In genomic region chr5:17156463-17156862, GRCh38 we compare ENCODE assay signal across 20 cellular contexts.
DNase-seq lines count a peak whose midpoint lies in the region; TF ChIP-seq lines count a peak whose summit lies in the region.
"Had no signal": no experiment of that assay in that cellular context is flagged by ENCODE, and none has a peak within 500 bp of the region (broad histone marks: within the 10 kb centered on the region; RNA-seq: fewer than 3 reads in every experiment).

No MANE protein-coding gene starts in this region.

- TF ChIP-seq CTCF in choroid plexus epithelial cell (conservative IDR thresholded peaks at IDR 0.05; ENCODE audit: low read depth, low read length) = no peak

- H3K23ac ChIP-seq in mesenchymal stem cell (ENCODE audit: low read length in 2 of 2) = no peak overlapping the region

- no peak overlapping the region for H2AK5ac ChIP-seq in mesenchymal stem cell (ENCODE audit: low read length, severe bottlenecking)

- no peaks in the 10 kb centered on the region for H3K36me3 ChIP-seq in GM23248 (ENCODE audit: low read depth)
- H3K36me3 ChIP-seq in mesenchymal stem cell (ENCODE audit: control insufficient read depth in 1 of 2, insufficient read depth in 2 of 2, low read depth in 1 of 2, low read length in 2 of 2) = peaks cover 0 to 4% of the 10 kb centered on the region in 2 experiments
- H3K36me3 ChIP-seq: gastrocnemius medialis, suprapubic skin, vagina had no signal

- H3K9me3 ChIP-seq in GM23248 (ENCODE audit: low read depth) = no peaks in the 10 kb centered on the region
- no peaks in the 10 kb centered on the region for H3K9me3 ChIP-seq in mesenchymal stem cell (ENCODE audit: control insufficient read depth, low read length)
- H3K9me3 ChIP-seq: gastrocnemius medialis, psoas muscle, suprapubic skin, vagina had no signal

- no peak overlapping the region for H3K4ac ChIP-seq in mesenchymal stem cell (ENCODE audit: low read depth in 1 of 2, low read length in 2 of 2)

- H3K4me1 ChIP-seq in GM23248 (ENCODE audit: insufficient read depth) (peaks cover 41% of the 10 kb centered on the region), mesenchymal stem cell (ENCODE audit: control insufficient read depth, insufficient read depth, low read depth, low read length) (peaks cover 16% of the 10 kb centered on the region)
- H3K4me1 ChIP-seq: gastrocnemius medialis, psoas muscle, suprapubic skin, vagina had no signal

- H3K9ac ChIP-seq in GM23248 (no peak overlapping the region; the same call in 1 of the 2 replicates), mesenchymal stem cell (ENCODE audit: low read length) (no peak overlapping the region)

- no peak overlapping the region for H3K18ac ChIP-seq in mesenchymal stem cell (ENCODE audit: low read depth in 1 of 2, low read length in 2 of 2)

- DNase-seq in GM23248 (peak; percentile 56), M059J (ENCODE audit: low read depth) (peak; percentile 78), choroid plexus epithelial cell (ENCODE audit: low read depth) (peak; percentile 55), mesenchymal stem cell (no peak), NCI-H2227 treated with DMSO at 0.1 percent for 48 hours (lab: John Stamatoyannopoulos, UW) (no peak), NCI-H2081 treated with DMSO at 0.1 percent for 48 hours (lab: John Stamatoyannopoulos, UW) (no peak)
- DNase-seq in effector CD4-positive, alpha-beta T cell = no peak
- DNase-seq: activated CD4-positive, alpha-beta memory T cell treated with anti-CD3 and anti-CD28 coated beads for 36 hours; activated gamma-delta T cell; CD4-positive, alpha-beta memory T cell; gastrocnemius medialis; Karpas-422; NCI-H1092 treated with DMSO at 0.1 percent for 48 hours; NCI-H1930; NCI-H510A treated with DMSO at 0.1 percent for 48 hours; psoas muscle; T1000 had no signal

- peaks cover 8% of the 10 kb centered on the region; the same call in 1 of the 2 replicates for H3K79me2 ChIP-seq in GM23248 (ENCODE audit: insufficient read depth)

- H3K27me3 ChIP-seq in GM23248 (replicated peaks; ENCODE audit: insufficient read depth) (no peaks in the 10 kb centered on the region), mesenchymal stem cell (ENCODE audit: control insufficient read depth in 1 of 2, insufficient read depth in 1 of 2, low read length in 2 of 2) (no peaks in the 10 kb centered on the region)
- H3K27me3 ChIP-seq: gastrocnemius medialis, suprapubic skin, vagina had no signal

- no peak overlapping the region for H4K8ac ChIP-seq in mesenchymal stem cell (ENCODE audit: low read length)

- 77 to 82% methylated on average over 4 of the region's 4 CpGs for WGBS in GM23248 (ENCODE audit: low coverage in 1 of 2, low lambda C conversion rate in 2 of 2, missing lambda C conversion rate in 2 of 2), 2 experiments
- WGBS in mesenchymal stem cell = 82% methylated on average over 4 of the region's 4 CpGs

- H3K4me3 ChIP-seq in GM23248 = no peak overlapping the region
- H3K4me3 ChIP-seq in choroid plexus epithelial cell (ENCODE audit: low read depth, low read length) = no peak overlapping the region
- H3K4me3 ChIP-seq in mesenchymal stem cell (ENCODE audit: insufficient read depth in 1 of 2, low read depth in 1 of 2, low read length in 2 of 2) = no peak overlapping the region
- H3K4me3 ChIP-seq: gastrocnemius medialis, psoas muscle, suprapubic skin, vagina had no signal

- no peak overlapping the region for H4K91ac ChIP-seq in mesenchymal stem cell (ENCODE audit: low read length)

- no peaks in the 10 kb centered on the region for H3K79me1 ChIP-seq in mesenchymal stem cell (replicated peaks; ENCODE audit: low read length, poor library complexity, severe bottlenecking)

- H2BK120ac ChIP-seq in mesenchymal stem cell (ENCODE audit: low read depth, low read length) = peak overlapping the region; percentile 23

- H3K14ac ChIP-seq in mesenchymal stem cell (ENCODE audit: low read length in 2 of 2) = no peak overlapping the region

- H2BK12ac ChIP-seq in mesenchymal stem cell (ENCODE audit: low read length in 2 of 2) = no peak overlapping the region

- no peaks in the 10 kb centered on the region for H4K20me1 ChIP-seq in GM23248 (ENCODE audit: insufficient read depth)

- no peak overlapping the region for H2BK15ac ChIP-seq in mesenchymal stem cell (ENCODE audit: low read depth, poor library complexity, severe bottlenecking)

- H3K9me2 ChIP-seq in GM23248 (ENCODE audit: insufficient read depth) = no peaks in the 10 kb centered on the region; the same call in 1 of the 2 replicates

- peaks cover 41% of the 10 kb centered on the region for H3F3A ChIP-seq in GM23248 (ENCODE audit: insufficient read depth)

- H3K4me2 ChIP-seq in GM23248 (ENCODE audit: unreplicated experiment) (peak overlapping the region; percentile 65), mesenchymal stem cell (ENCODE audit: low read length, poor library complexity, severe bottlenecking) (no peak overlapping the region)

- H3K27ac ChIP-seq in GM23248 (peak overlapping the region; percentile 95), mesenchymal stem cell (ENCODE audit: low read length, poor library complexity, severe bottlenecking) (no peak overlapping the region)
- H3K27ac ChIP-seq: gastrocnemius medialis, psoas muscle, RWPE1, suprapubic skin, vagina had no signal

- no peak overlapping the region for H2AFZ ChIP-seq in GM23248
- H2AFZ ChIP-seq in mesenchymal stem cell (ENCODE audit: low read depth, low read length) = no peak overlapping the region

- H2BK5ac ChIP-seq in mesenchymal stem cell (ENCODE audit: low read depth, low read length, poor library complexity, severe bottlenecking) = no peak overlapping the region

- in situ Hi-C loops in GM23248 (cut with MboI) = no loop called here

Comparison
In these comparisons a context has a peak if more than half of its experiments do, and no peak if none do; other contexts are left out.
1. DNase-seq: peak in GM23248 (single experiment), M059J (single experiment) and choroid plexus epithelial cell (single experiment); none in mesenchymal stem cell (single experiment), NCI-H2227 treated with DMSO at 0.1 percent for 48 hours (single experiment), NCI-H2081 treated with DMSO at 0.1 percent for 48 hours (single experiment) and effector CD4-positive, alpha-beta T cell (single experiment).